ENCODE assay signal across 22 cellular contexts in genomic region chr17:63345598-63345997, GRCh38.
"Had no signal": no experiment of that assay in that cellular context is flagged by ENCODE, and none has a peak within 500 bp of the region (broad histone marks: within the 10 kb centered on the region; RNA-seq: fewer than 3 reads in every experiment).

No MANE protein-coding gene starts in this region.

- H3K4me1 ChIP-seq: breast epithelium, psoas muscle, testis, upper lobe of left lung had no signal

- H3K9me3 ChIP-seq: breast epithelium, psoas muscle, stomach, testis, upper lobe of left lung had no signal

- H3K9me3 Mint-ChIP-seq: activated B cell treated with CpG ODN at 0.5 μM for 24 hours; activated T-cell treated with anti-CD3 and anti-CD28 coated beads, Interleukin-2, amount 50 U/mL, for 72 hours; immature natural killer cell; neural crest cell had no signal

- H3K4me1 Mint-ChIP-seq: activated B cell treated with CpG ODN at 0.5 μM for 24 hours, immature natural killer cell, neural crest cell had no signal

- H3K27ac Mint-ChIP-seq: activated B cell treated with CpG ODN at 0.5 μM for 24 hours; activated CD8-positive, alpha-beta T cell treated with anti-CD3 and anti-CD28 coated beads, Interleukin-2, amount 10 ng/mL, durations not matched to agents 7 days and 5 days; activated naive CD8-positive, alpha-beta T cell; activated T-cell treated with anti-CD3 and anti-CD28 coated beads, Interleukin-2, amount 50 U/mL, for 72 hours; immature natural killer cell had no signal

- H3K27ac ChIP-seq: breast epithelium, epithelial cell of prostate, psoas muscle, stomach, testis, upper lobe of left lung had no signal

- H3K4me3 Mint-ChIP-seq: activated B cell treated with CpG ODN at 0.5 μM for 24 hours; activated CD8-positive, alpha-beta T cell treated with anti-CD3 and anti-CD28 coated beads, Interleukin-2, amount 10 ng/mL, durations not matched to agents 7 days and 5 days; activated naive CD8-positive, alpha-beta T cell; activated T-cell treated with anti-CD3 and anti-CD28 coated beads, Interleukin-2, amount 50 U/mL, for 72 hours; immature natural killer cell; neural crest cell had no signal

- H3K4me3 ChIP-seq: breast epithelium, lung, psoas muscle, stomach, testis, upper lobe of left lung had no signal

- DNase-seq: activated B cell treated with CpG ODN at 0.5 μM for 24 hours; activated CD4-positive, alpha-beta T cell treated with anti-CD3 and anti-CD28 coated beads for 48 hours; activated CD8-positive, alpha-beta memory T cell treated with anti-CD3 and anti-CD28 coated beads, Interleukin-2, amount 50 U/mL, for 4 hours; activated CD8-positive, alpha-beta T cell treated with anti-CD3 and anti-CD28 coated beads, Interleukin-2, amount 10 ng/mL, durations not matched to agents 7 days and 5 days; activated gamma-delta T cell treated with Interleukin-2 at 50 U/mL for 16 hours; activated T-cell treated with anti-CD3 and anti-CD28 coated beads, Interleukin-2, amount 50 U/mL, for 72 hours; aorta; dermis blood vessel endothelial cell; immature natural killer cell; left colon; midbrain; psoas muscle; stimulated activated CD4-positive, alpha-beta T cell treated with anti-CD3 and anti-CD28 coated beads, Interleukin-1b, Interleukin-23, amount 100 ng/mL, for 48 hours; stomach; testis; upper lobe of left lung had no signal

- H3K27me3 ChIP-seq: breast epithelium, stomach, testis, upper lobe of left lung had no signal

- H3K27me3 Mint-ChIP-seq: activated B cell treated with CpG ODN at 0.5 μM for 24 hours; activated naive CD8-positive, alpha-beta T cell had no signal

- ATAC-seq: activated CD8-positive, alpha-beta T cell treated with anti-CD3 and anti-CD28 coated beads, Interleukin-2, amount 10 ng/mL, durations not matched to agents 7 days and 5 days; activated T-cell treated with anti-CD3 and anti-CD28 coated beads, Interleukin-2, amount 50 U/mL, for 72 hours; left colon; psoas muscle; sciatic nerve had no signal

- H3K36me3 ChIP-seq: breast epithelium had no signal
